Comparison of ENCODE assay signal across 28 cellular contexts in the genomic region with DNA sequence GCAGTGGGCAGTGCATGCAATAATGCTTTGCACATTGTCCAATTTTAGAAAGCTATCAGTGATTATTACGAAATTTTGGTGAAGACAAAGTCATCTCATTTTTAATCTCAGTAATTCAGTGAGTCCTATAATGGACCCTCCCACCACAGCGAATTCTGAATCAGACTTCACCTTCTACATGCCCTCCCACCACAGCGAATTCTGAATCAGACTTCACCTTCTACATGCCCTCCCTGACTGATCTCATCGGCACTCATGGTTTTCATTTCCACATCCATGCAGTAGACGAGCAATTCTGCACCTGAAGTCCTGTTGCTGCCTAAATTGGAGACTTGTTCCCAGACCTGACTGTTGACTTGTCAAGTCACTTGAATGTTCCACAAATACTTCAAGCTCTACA.
"Had no signal": no experiment of that assay in that cellular context is flagged by ENCODE, and none has a peak within 500 bp of the region (broad histone marks: within the 10 kb centered on the region; RNA-seq: fewer than 3 reads in every experiment).

No MANE protein-coding gene starts in this region.

- H3K27ac ChIP-seq: colonic mucosa, coronary artery, dorsolateral prefrontal cortex, epithelial cell of prostate, esophagus muscularis mucosa, esophagus squamous epithelium, foreskin keratinocyte, gastrocnemius medialis, gastroesophageal sphincter, heart left ventricle, heart right ventricle had no signal

- ATAC-seq: effector memory CD8-positive, alpha-beta T cell; esophagus mucosa; foreskin keratinocyte; gastrocnemius medialis; gastroesophageal sphincter; heart left ventricle; heart right ventricle had no signal

- FAIRE-seq: colon, endometrium, endothelial cell of umbilical vein, frontal cortex had no signal

- H3K27me3 Mint-ChIP-seq: dendritic cell treated with granulocyte-macrophage colony-stimulating factor and Interleukin-4, amounts not matched to agents 40 ng/mL and 50 ng/mL, for 4 days; effector memory CD8-positive, alpha-beta T cell had no signal

- H3K4me3 ChIP-seq: colonic mucosa, coronary artery, dorsolateral prefrontal cortex, esophagus muscularis mucosa, esophagus squamous epithelium, gastrocnemius medialis, gastroesophageal sphincter, heart left ventricle, heart right ventricle had no signal

- H3K27ac Mint-ChIP-seq: dendritic cell treated with granulocyte-macrophage colony-stimulating factor and Interleukin-4, amounts not matched to agents 40 ng/mL and 50 ng/mL, for 4 days; effector memory CD8-positive, alpha-beta T cell; endodermal cell had no signal

- DNase-seq: colonic mucosa; cortex of kidney; dermis blood vessel endothelial cell; effector CD4-positive, alpha-beta T cell; effector CD8-positive, alpha-beta T cell; effector memory CD4-positive, alpha-beta T cell; effector memory CD8-positive, alpha-beta T cell; endodermal cell; erythroblast; esophagus squamous epithelium; foreskin fibroblast; foreskin keratinocyte; foreskin melanocyte; gastrocnemius medialis; glutamatergic neuron; heart left ventricle; heart right ventricle had no signal

- H3K4me1 ChIP-seq: colonic mucosa, esophagus muscularis mucosa, esophagus squamous epithelium, foreskin keratinocyte, gastrocnemius medialis, gastroesophageal sphincter, heart left ventricle had no signal

- H3K4me1 Mint-ChIP-seq: endodermal cell had no signal

- H3K36me3 ChIP-seq: colonic mucosa, esophagus muscularis mucosa, esophagus squamous epithelium, gastrocnemius medialis, gastroesophageal sphincter, heart left ventricle, heart right ventricle had no signal

- H3K27me3 ChIP-seq: colonic mucosa, dorsolateral prefrontal cortex, esophagus squamous epithelium, foreskin keratinocyte, gastrocnemius medialis, gastroesophageal sphincter, heart left ventricle had no signal

- H3K4me3 Mint-ChIP-seq: dendritic cell treated with granulocyte-macrophage colony-stimulating factor and Interleukin-4, amounts not matched to agents 40 ng/mL and 50 ng/mL, for 4 days; effector memory CD8-positive, alpha-beta T cell; endodermal cell had no signal

- H3K9me3 Mint-ChIP-seq: dendritic cell treated with granulocyte-macrophage colony-stimulating factor and Interleukin-4, amounts not matched to agents 40 ng/mL and 50 ng/mL, for 4 days; effector memory CD8-positive, alpha-beta T cell; endodermal cell had no signal

- H3K9me3 ChIP-seq: colonic mucosa, esophagus muscularis mucosa, esophagus squamous epithelium, gastrocnemius medialis, gastroesophageal sphincter, heart left ventricle, heart right ventricle had no signal
